Comparison of ENCODE assay signal across 8 cellular contexts in genomic region chr17:58082870-58083490, GRCh38. TPM values are rescaled to one million over a fixed set of nuclear protein-coding genes. Genes with fewer than 3 reads are reported as not detected.
A peak's percentile ranks its signal among the peaks of the same experiment; 100 is the strongest.
DNase-seq lines count a peak whose midpoint lies in the region; ATAC-seq and TF ChIP-seq lines count a peak whose summit lies in the region.

DYNLL2 (plus strand) TSS chr17:58083419; CDS start chr17:58087091, 3,672 bp downstream.

- H3K4me1 ChIP-seq in OCI-LY1 (ENCODE audit: insufficient read depth, low read length, severe bottlenecking) (peaks cover 20% of the 10 kb centered on the region), mononuclear cell (ENCODE audit: insufficient read depth, low read length) (peaks cover 24% of the 10 kb centered on the region)

- peak within 1 kb of the TSS; percentile 97 for H3K4me3 ChIP-seq in OCI-LY1 (ENCODE audit: low read depth, low read length, poor library complexity, severe bottlenecking)
- peak within 1 kb of the TSS; percentile 87 for H3K4me3 ChIP-seq in epithelial cell of esophagus (ENCODE audit: low read length)
- peak within 1 kb of the TSS; percentile 83 for H3K4me3 ChIP-seq in mononuclear cell (ENCODE audit: low read length)

- no peak for TF ChIP-seq CTCF in OCI-LY1 (IDR thresholded peaks at IDR 0.05; ENCODE audit: low read length)
- TF ChIP-seq CTCF in epithelial cell of esophagus (IDR thresholded peaks at IDR 0.05; ENCODE audit: insufficient read depth, low read depth, low read length, missing control alignments): no peak

- H3K79me2 ChIP-seq in OCI-LY1 (ENCODE audit: insufficient read depth, low read length): peaks cover 30% of the 10 kb centered on the region

- H3K27me3 ChIP-seq in OCI-LY1 (ENCODE audit: insufficient read depth, low read length) (no peaks in the 10 kb centered on the region; the same call in 1 of the 2 replicates), mononuclear cell (ENCODE audit: insufficient read depth, low read length) (no peaks in the 10 kb centered on the region)

- peak within 1 kb of the TSS; percentile 87 for H3K9ac ChIP-seq in OCI-LY1 (ENCODE audit: low read length)

- H3K4me2 ChIP-seq in OCI-LY1 (ENCODE audit: low read length): peak within 1 kb of the TSS; percentile 88

- no peaks in the 10 kb centered on the region for H4K20me1 ChIP-seq in OCI-LY1 (ENCODE audit: insufficient read depth, low read length)

- peak; percentile 61 for ATAC-seq in GM21423 (IDR thresholded peaks at IDR 0.05; ENCODE audit: unreplicated experiment)

- DNase-seq in COR-L47 (lab: John Stamatoyannopoulos, UW) (peak; percentile 87), HuH-7 (ENCODE audit: low spot score) (peak; percentile 97), activated T-cell treated with anti-CD3 and anti-CD28 coated beads for 24 hours (ENCODE audit: low read depth) (peak; percentile 85), epithelial cell of esophagus (ENCODE audit: low read depth) (peak; percentile 82)
- peak; percentile 87 for DNase-seq in stimulated activated CD8-positive, alpha-beta memory T cell treated with anti-CD3 and anti-CD28 coated beads, Interleukin-2, amount 100 ng/mL, for 48 hours (ENCODE audit: low read depth in 2 of 2)

- peaks cover 31% of the 10 kb centered on the region for H3K36me3 ChIP-seq in OCI-LY1 (ENCODE audit: insufficient read depth, low read length)

- no peaks in the 10 kb centered on the region for H3K9me2 ChIP-seq in OCI-LY1 (ENCODE audit: low read depth, low read length)

- no peaks in the 10 kb centered on the region for H3K9me3 ChIP-seq in OCI-LY1 (ENCODE audit: low read length)
- no peaks in the 10 kb centered on the region for H3K9me3 ChIP-seq in mononuclear cell (ENCODE audit: low read depth, low read length)

- no peaks in the 10 kb centered on the region for H3F3A ChIP-seq in OCI-LY1 (ENCODE audit: insufficient read depth, low read length)

- H3K27ac ChIP-seq in OCI-LY1 (ENCODE audit: low read depth, low read length, poor library complexity, severe bottlenecking): peak within 1 kb of the TSS; percentile 13

- peak within 1 kb of the TSS; percentile 99 for H2AFZ ChIP-seq in OCI-LY1 (ENCODE audit: low read length)

RNA-seq across cellular contexts. Expression of gene DYNLL2, which starts in this region (rescaled TPM):
- 12.0 TPM for total RNA-seq in mononuclear cell

Comparison
In these comparisons a context has a peak if more than half of its experiments do, and no peak if none do; other contexts are left out.
1. Peak in every context shown above with its lines: DNase-seq, ATAC-seq, H3K4me3 ChIP-seq and H3K27ac ChIP-seq.